In the genomic region with DNA sequence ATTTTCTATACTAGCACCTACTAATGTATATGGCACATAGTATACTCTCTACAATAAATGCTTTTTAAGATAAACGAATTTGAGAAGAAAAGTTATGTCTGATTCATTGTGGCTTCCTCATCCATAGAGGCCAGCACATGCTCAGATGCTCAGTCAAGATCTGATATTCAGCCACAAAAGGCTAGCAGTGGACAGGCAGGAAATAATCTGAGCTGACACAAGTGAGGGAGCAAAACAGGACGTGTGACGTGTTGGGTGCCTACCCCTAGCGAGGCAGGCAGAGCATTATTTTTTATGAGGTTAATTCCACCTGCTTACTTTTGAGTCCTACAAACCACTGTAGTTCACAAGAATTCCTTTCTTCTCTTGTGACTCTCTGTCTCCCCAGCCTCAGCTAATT, we compare ENCODE assay signal across 12 cellular contexts.
A peak's percentile ranks its signal among the peaks of the same experiment; 100 is the strongest.
DNase-seq lines count a peak whose midpoint lies in the region; ATAC-seq and TF ChIP-seq lines count a peak whose summit lies in the region.
"Had no signal": no experiment of that assay in that cellular context is flagged by ENCODE, and none has a peak within 500 bp of the region (broad histone marks: within the 10 kb centered on the region; RNA-seq: fewer than 3 reads in every experiment).

No MANE protein-coding gene starts in this region.

- DNase-seq in activated gamma-delta T cell treated with Interleukin-2 at 50 U/mL for 16 hours (peak; percentile 31), activated gamma-delta T cell (lab: John Stamatoyannopoulos, UW) (no peak), dermis microvascular lymphatic vessel endothelial cell (ENCODE audit: low read depth in 2 of 2) (peak; percentile 87 to 93), GM13976 (ENCODE audit: low spot score) (no peak)
- DNase-seq in activated CD4-positive, alpha-beta T cell treated with anti-CD3 and anti-CD28 coated beads, Interleukin-2, amount 50 U/mL, for 1 hour = peak; percentile 36
- DNase-seq in stimulated activated effector memory CD8-positive, alpha-beta T cell treated with anti-CD3 and anti-CD28 coated beads, Interleukin-12 subunit alpha, Interleukin-12 subunit beta, amount 100 ng/mL, for 72 hours (ENCODE audit: low spot score in 2 of 2) = peak in 1 of 2 donors; percentile 54
- DNase-seq in effector CD8-positive, alpha-beta T cell (lab: John Stamatoyannopoulos, UW) = no peak
- DNase-seq: endodermal cell, NCI-H2081 treated with DMSO at 0.1 percent for 48 hours had no signal

- ATAC-seq in stimulated activated effector memory CD8-positive, alpha-beta T cell treated with anti-CD3 and anti-CD28 coated beads, Interleukin-12 subunit alpha, Interleukin-12 subunit beta, amount 100 ng/mL, for 72 hours = peak; percentile 90
- ATAC-seq in HG02759 (IDR thresholded peaks at IDR 0.05; ENCODE audit: unreplicated experiment) = no peak
- ATAC-seq: A549, Panc1 had no signal

- H3K27ac Mint-ChIP-seq in stimulated activated effector memory CD8-positive, alpha-beta T cell treated with anti-CD3 and anti-CD28 coated beads, Interleukin-12 subunit alpha, Interleukin-12 subunit beta, amount 100 ng/mL, for 72 hours = no peak overlapping the region
- H3K27ac Mint-ChIP-seq: endodermal cell had no signal

- H3K36me3 Mint-ChIP-seq in stimulated activated effector memory CD8-positive, alpha-beta T cell treated with anti-CD3 and anti-CD28 coated beads, Interleukin-12 subunit alpha, Interleukin-12 subunit beta, amount 100 ng/mL, for 72 hours = no peaks in the 10 kb centered on the region

- in situ Hi-C loops in GM13976 (cut with MboI; ENCODE audit: low sequenced_read_pairs, unreplicated experiment) = no loop called here

- no peak for TF ChIP-seq CTCF in GM13976 (IDR thresholded peaks at IDR 0.05; ENCODE audit: borderline replicate concordance, control extremely low read depth, extremely low read depth, insufficient read depth, missing control alignments)

- H3K4me1 Mint-ChIP-seq in stimulated activated effector memory CD8-positive, alpha-beta T cell treated with anti-CD3 and anti-CD28 coated beads, Interleukin-12 subunit alpha, Interleukin-12 subunit beta, amount 100 ng/mL, for 72 hours = peaks cover 14% of the 10 kb centered on the region

- H3K4me3 Mint-ChIP-seq in stimulated activated effector memory CD8-positive, alpha-beta T cell treated with anti-CD3 and anti-CD28 coated beads, Interleukin-12 subunit alpha, Interleukin-12 subunit beta, amount 100 ng/mL, for 72 hours = no peak overlapping the region
- H3K4me3 Mint-ChIP-seq: endodermal cell had no signal

- no peaks in the 10 kb centered on the region for H3K9me3 Mint-ChIP-seq in stimulated activated effector memory CD8-positive, alpha-beta T cell treated with anti-CD3 and anti-CD28 coated beads, Interleukin-12 subunit alpha, Interleukin-12 subunit beta, amount 100 ng/mL, for 72 hours
- H3K9me3 Mint-ChIP-seq: endodermal cell had no signal

Comparison
In these comparisons a context has a peak if more than half of its experiments do, and no peak if none do; other contexts are left out.
1. DNase-seq: peak in activated gamma-delta T cell treated with Interleukin-2 at 50 U/mL for 16 hours (single experiment), activated CD4-positive, alpha-beta T cell treated with anti-CD3 and anti-CD28 coated beads, Interleukin-2, amount 50 U/mL, for 1 hour (single experiment) and dermis microvascular lymphatic vessel endothelial cell (2 of 2); none in activated gamma-delta T cell (single experiment), GM13976 (single experiment) and effector CD8-positive, alpha-beta T cell (single experiment).